ENCODE assay signal across 12 cellular contexts in genomic region chr12:27824126-27824842, GRCh38. TPM values are rescaled to one million over a fixed set of nuclear protein-coding genes. Genes with fewer than 3 reads are reported as not detected.
DNase-seq lines count a peak whose midpoint lies in the region; ATAC-seq, FAIRE-seq and TF ChIP-seq lines count a peak whose summit lies in the region.
"Had no signal": no experiment of that assay in that cellular context is flagged by ENCODE, and none has a peak within 500 bp of the region (broad histone marks: within the 10 kb centered on the region; RNA-seq: fewer than 3 reads in every experiment).

No MANE protein-coding gene starts in this region.

- no peak overlapping the region for H3K4me3 ChIP-seq in body of pancreas
- H3K4me3 ChIP-seq: smooth muscle cell had no signal

- intact Hi-C loops in body of pancreas (cut with DNase I), result loop anchor here (10.0 kb wide), 1 partner anchor 89 kb away; no protein-coding TSS in a partner anchor

- ATAC-seq in GM18867 (IDR thresholded peaks at IDR 0.05; ENCODE audit: unreplicated experiment) (peak; percentile 72), GM21515 (IDR thresholded peaks at IDR 0.05; ENCODE audit: unreplicated experiment) (peak; percentile 69), HG03354 (IDR thresholded peaks at IDR 0.05; ENCODE audit: poor library complexity, severe bottlenecking, unreplicated experiment) (peak; percentile 71), body of pancreas (no peak)

- H3K36me3 ChIP-seq in body of pancreas (replicated peaks in 1 of 2; ENCODE audit: insufficient read depth in 1 of 2, low read depth in 2 of 2), result no peaks in the 10 kb centered on the region

- H3K9me3 ChIP-seq in body of pancreas, result no peaks in the 10 kb centered on the region

- no peak for FAIRE-seq in frontal cortex (lab: Jason Lieb, UNC)

- DNase-seq in dermis blood vessel endothelial cell (peak; percentile 19), NCI-H345 treated with DMSO at 0.1 percent for 48 hours (lab: John Stamatoyannopoulos, UW; ENCODE audit: unreplicated experiment) (no peak), frontal cortex (ENCODE audit: low spot score in 2 of 2) (no peak), body of pancreas (no peak)
- no peak for DNase-seq in activated CD4-positive, CD25-positive, alpha-beta regulatory T cell (lab: John Stamatoyannopoulos, UW)
- DNase-seq: kidney glomerular epithelial cell, NCI-H1694 treated with DMSO at 0.1 percent for 48 hours had no signal

- no peak for TF ChIP-seq CTCF in body of pancreas (IDR thresholded peaks at IDR 0.05)

- 67 to 76% methylated on average over 12 of the region's 12 CpGs for WGBS in body of pancreas, 2 donors

- H3K4me1 ChIP-seq in body of pancreas, result peaks cover 15% of the 10 kb centered on the region

- no peak for TF ChIP-seq POLR2A in body of pancreas (IDR thresholded peaks at IDR 0.05)

- H3K27me3 ChIP-seq in body of pancreas, result no peaks in the 10 kb centered on the region

- no peak overlapping the region for H3K27ac ChIP-seq in body of pancreas

RNA-seq across cellular contexts. Expression of gene MANSC4, which starts 44.2 kb away (rescaled TPM):
- total RNA-seq in dermis blood vessel endothelial cell (not detected in 2 replicates), frontal cortex (0.41 TPM), body of pancreas (not detected)
- total RNA-seq: dermis microvascular lymphatic vessel endothelial cell had no signal

RNA-seq across cellular contexts. Expression of gene KLHL42, which starts 44.3 kb away (rescaled TPM):
- total RNA-seq in dermis blood vessel endothelial cell, result 23.6 and 33.4 TPM in 2 replicates
- total RNA-seq in frontal cortex, result 56.3 TPM
- total RNA-seq in body of pancreas, result 10 to 100 TPM; 32.7 to 36.6 TPM
